In the genomic region with DNA sequence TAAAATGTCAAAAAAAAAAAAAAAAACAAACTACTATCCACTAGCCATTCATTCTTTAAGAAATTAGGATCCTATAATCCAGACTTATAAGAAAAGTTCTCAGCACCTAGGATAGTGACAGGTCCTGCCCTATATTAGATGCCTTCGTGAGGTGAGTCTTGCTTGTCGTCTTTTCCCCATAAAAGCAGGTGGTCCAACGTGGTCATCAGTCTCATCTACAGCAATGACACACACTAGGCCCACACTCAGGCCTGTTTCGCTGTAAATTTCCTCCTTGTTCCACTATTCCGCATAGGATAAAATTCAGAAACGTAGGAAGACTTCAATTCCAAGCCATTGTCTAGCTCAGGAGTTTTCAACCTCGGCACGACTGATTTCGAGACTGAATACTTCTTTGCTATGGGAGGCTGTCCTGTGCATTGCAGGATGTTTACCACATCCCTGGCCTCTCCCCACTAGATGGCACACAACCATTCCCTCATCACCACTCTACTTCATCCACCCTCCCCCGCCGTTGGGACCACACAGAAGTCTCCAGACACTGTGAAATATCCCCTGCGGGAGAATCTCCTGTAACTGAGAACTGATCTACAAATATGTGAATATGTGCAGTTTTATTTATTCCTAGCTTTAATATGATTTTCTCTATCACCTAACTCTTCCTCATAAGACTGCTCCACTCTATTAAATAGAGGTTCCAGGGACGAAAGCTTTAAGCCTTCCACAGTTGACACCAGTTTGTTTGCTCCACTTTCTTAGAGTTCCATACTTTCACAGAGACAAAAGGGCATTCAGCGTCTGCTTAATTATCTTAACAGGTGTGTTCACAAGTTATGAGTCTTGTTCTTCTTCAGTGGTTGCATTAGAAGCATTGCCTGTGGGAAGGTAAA, we compare ENCODE assay signal across 1 cellular context.
TF ChIP-seq lines count a peak whose summit lies in the region.

No MANE protein-coding gene starts in this region.

TF ChIP-seq in GM12878, 131 proteins besides CTCF, POLR2A, EP300 and RAD21 (continued from another document):
- TF ChIP-seq IKZF1 (conservative IDR thresholded peaks at IDR 0.05) (0 out of 2 replicates have a peak, but pooled peaks have one; percentile 14), FOXK2 (IDR thresholded peaks at IDR 0.05) (no peak), SMC3 (IDR thresholded peaks at IDR 0.05; ENCODE audit: borderline replicate concordance, low read length) (peak; percentile 23; the same call in 1 of the 2 replicates)
